31 cellular contexts compared by ENCODE assay signal in genomic region chr13:45225370-45225769, GRCh38. TPM values are rescaled to one million over a fixed set of nuclear protein-coding genes. Genes with fewer than 3 reads are reported as not detected.
"Had no signal": no experiment of that assay in that cellular context is flagged by ENCODE, and none has a peak within 500 bp of the region (broad histone marks: within the 10 kb centered on the region; RNA-seq: fewer than 3 reads in every experiment).

No MANE protein-coding gene starts in this region.

- ATAC-seq: natural killer cell treated with Interleukin-12 subunit alpha and Interleukin-12 subunit beta and Interleukin-15 and Interleukin-18, amount 100 ng/mL, for 72 hours; pancreas; right cardiac atrium; right lobe of liver; stimulated activated effector memory CD8-positive, alpha-beta T cell treated with anti-CD3 and anti-CD28 coated beads, Interleukin-12 subunit alpha, Interleukin-12 subunit beta, amount 100 ng/mL, for 72 hours; stimulated activated naive B cell treated with anti-CD40 and anti-IgM and Interleukin-4, amounts not matched to agents 10 μg/mL and 1 μg/mL and 100 μg/mL, for 72 hours had no signal

- H3K27me3 ChIP-seq: neutrophil, pancreas, right lobe of liver, sigmoid colon, stomach, thyroid gland, tibial nerve, upper lobe of left lung, vagina had no signal

- H3K9me3 ChIP-seq: neutrophil, pancreas, psoas muscle, right lobe of liver, sigmoid colon, stomach, thoracic aorta, thyroid gland, tibial nerve, upper lobe of left lung, vagina had no signal

- H3K4me1 ChIP-seq: pancreas, right lobe of liver, stomach, thyroid gland, upper lobe of left lung had no signal

- H3K36me3 ChIP-seq: neutrophil, pancreas, right lobe of liver, sigmoid colon, stomach, thoracic aorta, thyroid gland, upper lobe of left lung, vagina had no signal

- FAIRE-seq: pancreas, small intestine, urothelium cell line had no signal

- H3K27ac ChIP-seq: pancreas, psoas muscle, right lobe of liver, sigmoid colon, stomach, thoracic aorta, thyroid gland, tibial nerve, upper lobe of left lung, vagina had no signal

- H3K4me3 ChIP-seq: pancreas, psoas muscle, right lobe of liver, sigmoid colon, stomach, thoracic aorta, thyroid gland, tibial nerve, upper lobe of left lung, vagina had no signal

- DNase-seq: nephron progenitor cell; nucleus accumbens; pancreas; psoas muscle; right cardiac atrium; right lobe of liver; sigmoid colon; small intestine; stimulated activated CD4-positive, alpha-beta T cell treated with anti-CD3 and anti-CD28 coated beads, Interleukin-15, amount 100 ng/mL, for 24 hours; stimulated activated CD4-positive, alpha-beta T cell treated with anti-CD3 and anti-CD28 coated beads, Interleukin-2, amount 100 ng/mL, for 24 hours; stimulated activated CD4-positive, alpha-beta T cell treated with anti-CD3 and anti-CD28 coated beads, Interleukin-2, amount 100 ng/mL, for 48 hours; stimulated activated CD4-positive, alpha-beta T cell treated with anti-CD3 and anti-CD28 coated beads, Interleukin-4, amount 100 ng/mL, for 24 hours; stimulated activated naive B cell treated with anti-CD40 and anti-IgM and Interleukin-4, amounts not matched to agents 10 μg/mL and 1 μg/mL and 100 μg/mL, for 72 hours; stimulated activated naive CD4-positive, alpha-beta T cell treated with Interleukin-2 at 50 U/mL for 16 hours; stomach; thyroid gland; trophoblast cell; upper lobe of left lung had no signal

RNA-seq across cellular contexts. Expression of gene KCTD4, which starts 24.5 kb away (rescaled TPM):
- total RNA-seq: natural killer cell treated with Interleukin-12 subunit alpha and Interleukin-12 subunit beta and Interleukin-15 and Interleukin-18, amount 100 ng/mL, for 72 hours; neural crest cell; omental fat pad; osteocyte; psoas muscle; right lobe of liver; skeletal muscle tissue; stomach; subcutaneous adipose tissue; thoracic aorta; upper lobe of left lung; ureter; vagina had no signal
